9 cellular contexts compared by ENCODE assay signal in genomic region chr2:113282747-113283533, GRCh38. TPM values are rescaled to one million over a fixed set of nuclear protein-coding genes. Genes with fewer than 3 reads are reported as not detected.
A peak's percentile ranks its signal among the peaks of the same experiment; 100 is the strongest.
DNase-seq lines count a peak whose midpoint lies in the region; ATAC-seq and TF ChIP-seq lines count a peak whose summit lies in the region.
"Had no signal": no experiment of that assay in that cellular context is flagged by ENCODE, and none has a peak within 500 bp of the region (broad histone marks: within the 10 kb centered on the region; RNA-seq: fewer than 3 reads in every experiment).

No MANE protein-coding gene starts in this region.

- H3K36me3 Mint-ChIP-seq in Caco-2 (ENCODE audit: insufficient read depth, unreplicated experiment) = no peaks in the 10 kb centered on the region
- H3K36me3 Mint-ChIP-seq in neural progenitor cell = no peaks in the 10 kb centered on the region
- no peaks in the 10 kb centered on the region for H3K36me3 Mint-ChIP-seq in activated T-cell treated with anti-CD3 and anti-CD28 coated beads, Interleukin-2, amount 50 U/mL, for 4 hours (ENCODE audit: insufficient read depth)

- H3K27me3 Mint-ChIP-seq in Caco-2 (ENCODE audit: insufficient read depth, unreplicated experiment) (no peaks in the 10 kb centered on the region), neural progenitor cell (ENCODE audit: insufficient read depth, low read depth) (peaks cover 30% of the 10 kb centered on the region)
- peaks cover 18% of the 10 kb centered on the region for H3K27me3 Mint-ChIP-seq in activated T-cell treated with anti-CD3 and anti-CD28 coated beads, Interleukin-2, amount 50 U/mL, for 4 hours (ENCODE audit: low read depth)

- intact Hi-C loops in Caco-2 (cut with micrococcal nuclease; ENCODE audit: unreplicated experiment) = loop anchor here (1.0 to 2.0 kb wide), 3 partner anchors 34 to 79 kb away; no protein-coding TSS in a partner anchor

- DNase-seq in Caco-2 = peak; percentile 84 to 92
- peak; percentile 34 for DNase-seq in NCI-H226
- peak; percentile 87 for DNase-seq in epithelial cell of proximal tubule (ENCODE audit: low read depth)
- DNase-seq in neural progenitor cell (ENCODE audit: low spot score) = peak; percentile 16
- no peak for DNase-seq in NCI-H2029 (lab: John Stamatoyannopoulos, UW)
- no peak for DNase-seq in activated T-cell treated with anti-CD3 and anti-CD28 coated beads, Interleukin-2, amount 50 U/mL, for 4 hours

- no peaks in the 10 kb centered on the region for H3K9me3 Mint-ChIP-seq in Caco-2 (ENCODE audit: unreplicated experiment)
- H3K9me3 Mint-ChIP-seq in neural progenitor cell = no peaks in the 10 kb centered on the region
- no peaks in the 10 kb centered on the region for H3K9me3 Mint-ChIP-seq in activated T-cell treated with anti-CD3 and anti-CD28 coated beads, Interleukin-2, amount 50 U/mL, for 4 hours
- H3K9me3 Mint-ChIP-seq: T-helper 1 cell treated with Interleukin-12 subunit alpha and Interleukin-12 subunit beta and Interleukin-4 antibody, amounts not matched to agents 30 μg/mL and 1 μg/mL, for 36 hours had no signal

- peak overlapping the region; percentile 59 for H3K27ac Mint-ChIP-seq in Caco-2 (ENCODE audit: unreplicated experiment)
- peak overlapping the region; percentile 91 for H3K27ac Mint-ChIP-seq in neural progenitor cell
- H3K27ac Mint-ChIP-seq: T-helper 1 cell treated with Interleukin-12 subunit alpha and Interleukin-12 subunit beta and Interleukin-4 antibody, amounts not matched to agents 30 μg/mL and 1 μg/mL, for 36 hours had no signal

- peak; percentile 33 to 38 for TF ChIP-seq CTCF in Caco-2 (IDR thresholded peaks at IDR 0.05; ENCODE audit: insufficient read depth in 1 of 2, low read depth in 1 of 2, low read length in 1 of 2, severe bottlenecking in 1 of 2, unreplicated experiment in 1 of 2)
- peak; percentile 32 for TF ChIP-seq CTCF in epithelial cell of proximal tubule (conservative IDR thresholded peaks at IDR 0.05; ENCODE audit: low read depth, low read length)
- TF ChIP-seq CTCF in neural progenitor cell (IDR thresholded peaks at IDR 0.05) = peak; percentile 25

- H3K9ac ChIP-seq in neural progenitor cell = no peak overlapping the region

- POLR2A ChIA-PET in Caco-2 (lab: Charles Lee) = interaction anchor here (0.6 kb wide), 1 partner anchor 8 kb away, joined by 5 read pairs; no protein-coding TSS in a partner anchor

- H4K20me1 ChIP-seq in neural progenitor cell (ENCODE audit: low read depth) = peaks cover 9% of the 10 kb centered on the region

- no peak overlapping the region for H3K4me3 ChIP-seq in Caco-2 (ENCODE audit: low read depth, low read length)
- H3K4me3 ChIP-seq in epithelial cell of proximal tubule (ENCODE audit: low read depth, low read length) = peak overlapping the region; percentile 27
- H3K4me3 ChIP-seq in neural progenitor cell = no peak overlapping the region

- H2AFZ ChIP-seq in neural progenitor cell (replicated peaks) = no peak overlapping the region

- H3K36me3 ChIP-seq in Caco-2 (ENCODE audit: control insufficient read depth, insufficient read depth, low read length) (no peaks in the 10 kb centered on the region), neural progenitor cell (no peaks in the 10 kb centered on the region)

- H3K9me3 ChIP-seq in Caco-2 (no peaks in the 10 kb centered on the region), neural progenitor cell (ENCODE audit: low read depth) (no peaks in the 10 kb centered on the region)

- CTCF ChIA-PET in Caco-2 (lab: Charles Lee) = interaction anchor here (0.7 to 0.8 kb wide), 2 partner anchors 10 to 52 kb away, joined by 3 read pairs; no protein-coding TSS in a partner anchor

- H3K4me1 Mint-ChIP-seq in Caco-2 (ENCODE audit: low read depth, unreplicated experiment) = peaks cover 25% of the 10 kb centered on the region
- peaks cover 36% of the 10 kb centered on the region for H3K4me1 Mint-ChIP-seq in neural progenitor cell
- H3K4me1 Mint-ChIP-seq in activated T-cell treated with anti-CD3 and anti-CD28 coated beads, Interleukin-2, amount 50 U/mL, for 4 hours (ENCODE audit: low read depth) = no peaks in the 10 kb centered on the region

- H3K4me2 ChIP-seq in neural progenitor cell = no peak overlapping the region

- BruUV-seq in Caco-2 (replicated peaks; lab: Mats Ljungman, UMichigan) = no TSS peak

- H3K4me3 Mint-ChIP-seq in Caco-2 (ENCODE audit: unreplicated experiment) (no peak overlapping the region), neural progenitor cell (no peak overlapping the region)
- H3K4me3 Mint-ChIP-seq in activated T-cell treated with anti-CD3 and anti-CD28 coated beads, Interleukin-2, amount 50 U/mL, for 4 hours = no peak overlapping the region
- H3K4me3 Mint-ChIP-seq: T-helper 1 cell treated with Interleukin-12 subunit alpha and Interleukin-12 subunit beta and Interleukin-4 antibody, amounts not matched to agents 30 μg/mL and 1 μg/mL, for 36 hours had no signal

- H3K4me1 ChIP-seq in Caco-2 (peaks cover 25% of the 10 kb centered on the region), neural progenitor cell (peaks cover 4% of the 10 kb centered on the region)

- H3K79me2 ChIP-seq in neural progenitor cell (ENCODE audit: low read depth) = no peaks in the 10 kb centered on the region

- no peaks in the 10 kb centered on the region for H3F3A ChIP-seq in neural progenitor cell (ENCODE audit: low read depth)

- H3K27me3 ChIP-seq in Caco-2 (replicated peaks; ENCODE audit: control insufficient read depth, insufficient read depth, low read length) (no peaks in the 10 kb centered on the region), neural progenitor cell (peaks cover 89% of the 10 kb centered on the region)

- ATAC-seq in activated T-cell treated with anti-CD3 and anti-CD28 coated beads, Interleukin-2, amount 50 U/mL, for 4 hours = no peak
- ATAC-seq in HG02678 (IDR thresholded peaks at IDR 0.05; ENCODE audit: unreplicated experiment) (no peak), HG02884 (IDR thresholded peaks at IDR 0.05; ENCODE audit: unreplicated experiment) (no peak)

- no peak overlapping the region for H3K27ac ChIP-seq in neural progenitor cell

RNA-seq across cellular contexts. Expression of gene PAX8, which starts 4.2 kb away (rescaled TPM):
- 7.5 and 7.7 TPM in 2 replicates for total RNA-seq in Caco-2 (2022)
- 109 and 127 TPM in 2 replicates for total RNA-seq in epithelial cell of proximal tubule
- total RNA-seq in neural progenitor cell (ENCODE audit: low replicate concordance) = 1.4 and 2.9 TPM in 2 replicates
- total RNA-seq in activated T-cell treated with anti-CD3 and anti-CD28 coated beads, Interleukin-2, amount 50 U/mL, for 4 hours = 1 to 10 TPM in 1 of 3 donors, under 1 TPM in 2; 0.73 to 1.1 (median 0.98) TPM

Comparison
In these comparisons a context has a peak if more than half of its experiments do, and no peak if none do; other contexts are left out.
1. DNase-seq: peak in Caco-2 (2 of 2), NCI-H226 (single experiment), epithelial cell of proximal tubule (single experiment) and neural progenitor cell (single experiment); none in NCI-H2029 (single experiment) and activated T-cell treated with anti-CD3 and anti-CD28 coated beads, Interleukin-2, amount 50 U/mL, for 4 hours (single experiment).
2. RNA of gene PAX8, which starts 4.2 kb away (total RNA-seq): 109 to 127 TPM in epithelial cell of proximal tubule; 7.5 to 7.7 TPM in Caco-2, 1.4 to 2.9 TPM in neural progenitor cell and 0.73 to 1.1 TPM in activated T-cell treated with anti-CD3 and anti-CD28 coated beads, Interleukin-2, amount 50 U/mL, for 4 hours; every median in the first group is over 10 times any median in the second.
3. Peak in every context shown above with its lines, with median percentiles within 50 percentile points of each other: CTCF ChIP-seq.